Comparison of ENCODE assay signal across 8 cellular contexts in genomic region chr12:93399183-93399863, GRCh38. TPM values are rescaled to one million over a fixed set of nuclear protein-coding genes. Genes with fewer than 3 reads are reported as not detected.
A peak's percentile ranks its signal among the peaks of the same experiment; 100 is the strongest.
DNase-seq lines count a peak whose midpoint lies in the region; ATAC-seq, FAIRE-seq and TF ChIP-seq lines count a peak whose summit lies in the region.
"Not testable (repeated sequence)": the region's sequence is repeated elsewhere in the genome, so short reads cannot be mapped to it uniquely, and the experiment has no call there.

No MANE protein-coding gene starts in this region.

- H3K9me3 ChIP-seq in small intestine (ENCODE audit: control insufficient read depth, low read depth), result not testable (repeated sequence)

- H3K36me3 ChIP-seq in small intestine (ENCODE audit: control insufficient read depth in 2 of 2, insufficient read depth in 2 of 2, low read length in 2 of 2), result not testable (repeated sequence)

- no CpG with 5 or more reads among the region's 5 CpGs for WGBS in small intestine, 3 donors

- intact Hi-C loops in left ventricle myocardium superior (cut with micrococcal nuclease), result not testable (repeated sequence)

- peak overlapping the region in 2 of 3 donors; percentile 63 to 89 for H3K27ac Mint-ChIP-seq in IgD-negative memory B cell
- H3K27ac Mint-ChIP-seq in activated naive CD4-positive, alpha-beta T cell treated with anti-CD3 and anti-CD28 coated beads, Interleukin-2, amount 50 U/mL, for 72 hours, result not testable (repeated sequence)

- peaks cover 8 to 16% (median 10%) of the 10 kb centered on the region in 3 donors for H3K4me1 Mint-ChIP-seq in IgD-negative memory B cell

- peak overlapping the region in 1 of 4 donors; percentile 32 for H3K4me3 Mint-ChIP-seq in IgD-negative memory B cell

- not testable (repeated sequence) for H3K27me3 Mint-ChIP-seq in IgD-negative memory B cell

- FAIRE-seq in small intestine (lab: Jason Lieb, UNC), result peak; percentile 95

- TF ChIP-seq POLR2A in GM18505 (IDR thresholded peaks at IDR 0.05; ENCODE audit: borderline replicate concordance, extremely low read depth, insufficient read depth, insufficient read length), result not testable (repeated sequence)

- H3K27me3 ChIP-seq in small intestine (ENCODE audit: control insufficient read depth in 2 of 2, insufficient read depth in 2 of 2, low read length in 2 of 2), result not testable (repeated sequence)

- not testable (repeated sequence) for H3K4me3 ChIP-seq in small intestine (ENCODE audit: low read depth in 1 of 2, low read length in 2 of 2)

- H3K4me1 ChIP-seq in small intestine (ENCODE audit: control insufficient read depth in 2 of 2, insufficient read depth in 1 of 2, low read depth in 1 of 2, low read length in 1 of 2), result not testable (repeated sequence)

- peak; percentile 86 for ATAC-seq in GM18505 (IDR thresholded peaks at IDR 0.05; ENCODE audit: unreplicated experiment)
- ATAC-seq in GM19452 (IDR thresholded peaks at IDR 0.05; ENCODE audit: unreplicated experiment), result peak; percentile 74
- ATAC-seq in HG02571 (IDR thresholded peaks at IDR 0.05; ENCODE audit: unreplicated experiment), result peak; percentile 91
- peak; percentile 46 for ATAC-seq in HG03097 (IDR thresholded peaks at IDR 0.05; ENCODE audit: low FRiP score, unreplicated experiment)
- ATAC-seq in activated naive CD4-positive, alpha-beta T cell treated with anti-CD3 and anti-CD28 coated beads, Interleukin-2, amount 50 U/mL, for 72 hours, result peak; percentile 92 to 100
- peak; percentile 85 for ATAC-seq in left ventricle myocardium superior

- H3K36me3 Mint-ChIP-seq in IgD-negative memory B cell; activated naive CD4-positive, alpha-beta T cell treated with anti-CD3 and anti-CD28 coated beads, Interleukin-2, amount 50 U/mL, for 72 hours: not testable (repeated sequence)

- not testable (repeated sequence) for H3K27ac ChIP-seq in small intestine (ENCODE audit: low read depth in 1 of 2, low read length in 1 of 2)

- H3K9me3 Mint-ChIP-seq in IgD-negative memory B cell; activated naive CD4-positive, alpha-beta T cell treated with anti-CD3 and anti-CD28 coated beads, Interleukin-2, amount 50 U/mL, for 72 hours: not testable (repeated sequence)

- not testable (repeated sequence) for DNase-seq in activated naive CD4-positive, alpha-beta T cell treated with anti-CD3 and anti-CD28 coated beads, Interleukin-2, amount 50 U/mL, for 72 hours (ENCODE audit: low spot score in 2 of 2); left ventricle myocardium superior; small intestine

RNA-seq across cellular contexts. Expression of gene NUDT4, which starts 21.6 kb away (rescaled TPM):
- 99.0 TPM for polyA plus RNA-seq in IgD-negative memory B cell
- total RNA-seq in activated naive CD4-positive, alpha-beta T cell treated with anti-CD3 and anti-CD28 coated beads, Interleukin-2, amount 50 U/mL, for 72 hours, result 10 to 100 TPM; 65.6 to 88.9 TPM
- 410 TPM for total RNA-seq in left ventricle myocardium superior
- 10 to 100 TPM; 15.9 to 26.0 (median 18.9) TPM for polyA plus RNA-seq in small intestine

RNA-seq across cellular contexts. Expression of gene UBE2N, which starts 42.4 kb away (rescaled TPM):
- 245 TPM for polyA plus RNA-seq in IgD-negative memory B cell
- total RNA-seq in activated naive CD4-positive, alpha-beta T cell treated with anti-CD3 and anti-CD28 coated beads, Interleukin-2, amount 50 U/mL, for 72 hours, result 100 to 1,000 TPM; 164 to 188 TPM
- 84.5 TPM for total RNA-seq in left ventricle myocardium superior
- 10 to 100 TPM; 47.0 to 70.4 (median 49.4) TPM for polyA plus RNA-seq in small intestine

Comparison
In these comparisons a context has a peak if more than half of its experiments do, and no peak if none do; other contexts are left out.
1. ATAC-seq: peak in every context shown above with its lines; median percentile 96 in activated naive CD4-positive, alpha-beta T cell treated with anti-CD3 and anti-CD28 coated beads, Interleukin-2, amount 50 U/mL, for 72 hours; 91 in HG02571; 86 in GM18505; 85 in left ventricle myocardium superior; 74 in GM19452; 46 in HG03097.